In the genomic region with DNA sequence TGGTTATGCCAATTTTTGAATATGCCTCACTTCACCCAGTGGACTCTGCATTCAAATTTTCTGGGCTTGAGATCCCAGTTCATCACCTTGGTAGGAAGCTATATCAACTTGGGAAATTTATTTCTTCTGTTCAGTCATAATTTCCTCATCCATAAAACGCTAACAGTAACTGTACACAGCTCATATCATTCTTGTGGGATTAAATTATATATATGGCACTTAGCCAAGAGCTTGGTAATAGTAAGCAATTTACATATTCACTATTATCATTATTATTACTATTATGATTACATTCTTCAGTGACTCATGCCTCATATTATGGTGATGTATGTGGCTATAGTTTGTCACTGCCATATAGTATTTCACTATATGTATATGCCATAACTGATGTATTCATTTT, we compare ENCODE assay signal across 25 cellular contexts.
"Had no signal": no experiment of that assay in that cellular context is flagged by ENCODE, and none has a peak within 500 bp of the region (broad histone marks: within the 10 kb centered on the region; RNA-seq: fewer than 3 reads in every experiment).

No MANE protein-coding gene starts in this region.

- H3K4me1 ChIP-seq: ascending aorta, breast epithelium, gastroesophageal sphincter had no signal

- H3K4me3 ChIP-seq: ascending aorta, breast epithelium, coronary artery, dorsolateral prefrontal cortex, gastroesophageal sphincter had no signal

- DNase-seq: activated B cell treated with CpG ODN at 0.5 μM for 24 hours; activated CD4-positive, alpha-beta memory T cell treated with anti-CD3 and anti-CD28 coated beads for 36 hours; activated CD4-positive, alpha-beta T cell treated with anti-CD3 and anti-CD28 coated beads for 48 hours; activated CD8-positive, alpha-beta memory T cell treated with anti-CD3 and anti-CD28 coated beads, Interleukin-2, amount 10 ng/mL, durations not matched to agents 7 days and 5 days; activated CD8-positive, alpha-beta memory T cell treated with anti-CD3 and anti-CD28 coated beads, Interleukin-2, amount 50 U/mL, for 4 hours; activated CD8-positive, alpha-beta T cell treated with anti-CD3 and anti-CD28 coated beads, Interleukin-2, amount 10 ng/mL, durations not matched to agents 7 days and 5 days; activated gamma-delta T cell; activated naive CD4-positive, alpha-beta T cell; activated naive CD4-positive, alpha-beta T cell treated with anti-CD3 and anti-CD28 coated beads, Interleukin-2, amount 10 ng/mL, durations not matched to agents 7 days and 5 days; activated naive CD8-positive, alpha-beta T cell treated with anti-CD3 and anti-CD28 coated beads, Interleukin-2, amount 10 ng/mL, durations not matched to agents 7 days and 5 days; activated T-cell treated with anti-CD3 and anti-CD28 coated beads, Interleukin-2, amount 50 U/mL, for 1 hour; activated T-cell treated with anti-CD3 and anti-CD28 coated beads, Interleukin-2, amount 50 U/mL, for 48 hours; dorsolateral prefrontal cortex; effector memory CD4-positive, alpha-beta T cell; foreskin melanocyte; head of caudate nucleus; hippocampal formation; T-helper 1 cell; T-helper 17 cell; T1000; WERI-Rb-1 had no signal

- H3K27me3 ChIP-seq: ascending aorta, breast epithelium, gastroesophageal sphincter had no signal

- H3K9me3 ChIP-seq: ascending aorta had no signal

- H3K27ac ChIP-seq: ascending aorta, breast epithelium, coronary artery, dorsolateral prefrontal cortex, gastroesophageal sphincter, WERI-Rb-1 had no signal

- H3K36me3 ChIP-seq: ascending aorta, breast epithelium, gastroesophageal sphincter, WERI-Rb-1 had no signal
